24 cellular contexts compared by ENCODE assay signal in genomic region chr4:34922325-34922724, GRCh38.
"Had no signal": no experiment of that assay in that cellular context is flagged by ENCODE, and none has a peak within 500 bp of the region (broad histone marks: within the 10 kb centered on the region; RNA-seq: fewer than 3 reads in every experiment).

No MANE protein-coding gene starts in this region.

- H3K4me3 Mint-ChIP-seq: effector memory CD8-positive, alpha-beta T cell; endodermal cell; mesothelial cell of epicardium; naive B cell; naive thymus-derived CD8-positive, alpha-beta T cell had no signal

- H3K36me3 Mint-ChIP-seq: mesothelial cell of epicardium; naive B cell; naive thymus-derived CD8-positive, alpha-beta T cell had no signal

- H3K27ac ChIP-seq: coronary artery, epithelial cell of prostate, esophagus squamous epithelium, gastrocnemius medialis, heart right ventricle, left lung, lower lobe of right lung had no signal

- H3K4me1 Mint-ChIP-seq: endodermal cell; naive B cell; naive thymus-derived CD8-positive, alpha-beta T cell had no signal

- H3K4me1 ChIP-seq: esophagus squamous epithelium, gastrocnemius medialis, heart right ventricle, left lung, lower lobe of right lung had no signal

- DNase-seq: dermis blood vessel endothelial cell; effector CD8-positive, alpha-beta T cell; effector memory CD8-positive, alpha-beta T cell; endodermal cell; erythroblast; esophagus squamous epithelium; foreskin fibroblast; foreskin melanocyte; gastrocnemius medialis; glutamatergic neuron; head of caudate nucleus; heart right ventricle; hippocampal formation; left cardiac atrium; left lung; left ventricle myocardium superior; lower lobe of right lung; mesenchymal stem cell; mucosa of descending colon; naive B cell; naive thymus-derived CD8-positive, alpha-beta T cell had no signal

- H3K9me3 ChIP-seq: esophagus squamous epithelium, gastrocnemius medialis, left lung, lower lobe of right lung had no signal

- H3K27ac Mint-ChIP-seq: effector memory CD8-positive, alpha-beta T cell; endodermal cell; mesothelial cell of epicardium; naive B cell; naive thymus-derived CD8-positive, alpha-beta T cell had no signal

- H3K27me3 Mint-ChIP-seq: effector memory CD8-positive, alpha-beta T cell; naive B cell; naive thymus-derived CD8-positive, alpha-beta T cell had no signal

- H3K27me3 ChIP-seq: esophagus squamous epithelium, gastrocnemius medialis, heart right ventricle, left lung had no signal

- H3K36me3 ChIP-seq: esophagus squamous epithelium, gastrocnemius medialis, heart right ventricle, left lung, lower lobe of right lung had no signal

- H3K9me3 Mint-ChIP-seq: endodermal cell, mesothelial cell of epicardium had no signal

- H3K4me3 ChIP-seq: coronary artery, esophagus squamous epithelium, gastrocnemius medialis, heart right ventricle, left lung, lower lobe of right lung, mucosa of descending colon had no signal
